ENCODE assay signal across 8 cellular contexts in the genomic region with DNA sequence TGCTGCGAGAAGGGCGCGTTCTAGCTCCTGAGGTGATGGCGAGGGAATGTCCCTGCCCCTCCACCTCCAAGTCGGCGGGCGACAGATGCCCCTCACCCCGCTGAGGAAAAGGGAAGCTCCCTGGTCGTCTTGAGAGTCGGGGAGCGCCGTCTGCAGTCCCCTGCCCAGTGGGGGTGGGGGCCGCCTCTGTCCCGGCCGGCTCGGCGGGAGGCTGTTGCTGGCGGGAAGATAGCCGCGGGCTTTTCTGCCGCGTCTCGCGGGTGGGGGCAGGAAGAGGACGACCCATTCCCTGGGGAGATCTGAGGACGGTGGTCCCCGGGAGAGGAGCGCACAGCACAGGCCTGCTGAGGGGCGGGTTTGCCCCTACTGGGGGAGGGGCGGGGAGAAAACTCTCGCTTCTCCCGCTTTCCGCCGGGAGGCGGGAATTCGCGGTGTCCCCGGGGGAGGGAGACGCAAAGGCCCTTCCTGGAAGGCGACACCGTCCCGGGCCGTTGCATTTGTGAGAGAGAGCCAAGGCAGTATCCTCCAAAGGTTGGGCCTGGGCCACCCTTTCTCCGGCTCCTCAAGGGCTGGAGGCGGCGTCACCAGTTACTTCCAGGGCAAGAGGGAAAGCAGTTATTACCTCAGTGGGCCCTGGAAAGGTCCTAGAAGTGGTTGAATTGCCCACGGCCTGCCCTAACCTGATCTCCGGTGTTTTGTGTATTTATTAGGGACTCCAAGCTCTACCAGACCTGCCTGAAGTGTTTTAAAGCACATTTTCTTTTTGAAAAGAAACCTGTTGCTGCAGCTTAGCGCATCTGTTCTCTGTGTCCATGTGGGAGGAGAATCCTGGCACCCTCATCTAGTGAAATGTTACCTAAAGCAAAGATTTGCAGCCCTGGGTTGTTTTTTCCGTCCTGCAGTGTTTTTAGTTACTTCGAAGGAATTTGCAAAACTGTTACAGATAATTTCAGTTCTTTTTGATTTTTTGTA. TPM values are rescaled to one million over a fixed set of nuclear protein-coding genes. Genes with fewer than 3 reads are reported as not detected.
DNase-seq lines count a peak whose midpoint lies in the region; ATAC-seq and TF ChIP-seq lines count a peak whose summit lies in the region.

No MANE protein-coding gene starts in this region.

- CTCF ChIA-PET in A673 (lab: Charles Lee), result no interaction called here
- CTCF ChIA-PET in activated B cell treated with CpG ODN at 0.5 μM for 24 hours (lab: Charles Lee), result interaction anchor here (1.0 kb wide), 1 partner anchor 54 kb away, joined by 3 read pairs; no protein-coding TSS in a partner anchor

- H3K36me3 Mint-ChIP-seq in activated B cell treated with CpG ODN at 0.5 μM for 24 hours (ENCODE audit: low read depth), result peaks cover 35% of the 10 kb centered on the region

- peak overlapping the region; percentile 85 for H3K27ac Mint-ChIP-seq in activated B cell treated with CpG ODN at 0.5 μM for 24 hours

- H3K4me1 ChIP-seq in A673 (ENCODE audit: insufficient read depth, low read length, poor library complexity, severe bottlenecking), result peaks cover 21% of the 10 kb centered on the region

- H3K27me3 ChIP-seq in A673 (replicated peaks; ENCODE audit: insufficient read depth, low read depth, low read length, poor library complexity), result no peaks in the 10 kb centered on the region

- H3K4me3 Mint-ChIP-seq in activated B cell treated with CpG ODN at 0.5 μM for 24 hours, result peak overlapping the region; percentile 94

- TF ChIP-seq CTCF in A673 (conservative IDR thresholded peaks at IDR 0.05; ENCODE audit: low read depth, low read length) (no peak), activated B cell treated with CpG ODN at 0.5 μM for 24 hours (IDR thresholded peaks at IDR 0.05) (no peak)

- peaks cover 14% of the 10 kb centered on the region for H3K36me3 ChIP-seq in A673 (ENCODE audit: insufficient read depth, low read length, poor library complexity, severe bottlenecking)

- POLR2A ChIA-PET in A673 (lab: Charles Lee; ENCODE audit: low non-redundant PET), result no interaction called here
- POLR2A ChIA-PET in activated B cell treated with CpG ODN at 0.5 μM for 24 hours (lab: Charles Lee), result interaction anchor here (0.6 to 2.1 kb wide), 12 partner anchors 19 to 636 kb away, joined by 3 to 16 read pairs (median 6); partner anchors contain the start of genes BSDC1, MARCKSL1, RBBP4 and RNF19B

- intact Hi-C loops in A673 (cut with micrococcal nuclease; ENCODE audit: unreplicated experiment) (no loop called here), activated B cell treated with CpG ODN at 0.5 μM for 24 hours (cut with micrococcal nuclease) (loop anchor here (1.0 to 10.0 kb wide), 12 partner anchors 19 to 1521 kb away; partner anchors contain the start of genes AZIN2, KHDRBS1, PTP4A2 and RNF19B)

- no peaks in the 10 kb centered on the region for H3K9me3 Mint-ChIP-seq in activated B cell treated with CpG ODN at 0.5 μM for 24 hours

- H3K4me3 ChIP-seq in A673 (ENCODE audit: low read depth, low read length, poor library complexity, severe bottlenecking), result peak overlapping the region; percentile 89

- H3K27ac ChIP-seq in A673 (ENCODE audit: low read depth, low read length, poor library complexity, severe bottlenecking), result peak overlapping the region; percentile 94

- BruUV-seq in A673 (replicated peaks; lab: Mats Ljungman, UMichigan), result TSS peak; percentile 46

- DNase-seq in A673 (ENCODE audit: low spot score) (peak; percentile 91), NCI-H2196 treated with DMSO at 0.1 percent for 48 hours (lab: John Stamatoyannopoulos, UW; ENCODE audit: unreplicated experiment) (peak; percentile 65), activated B cell treated with CpG ODN at 0.5 μM for 24 hours (no peak), dermis microvascular lymphatic vessel endothelial cell (ENCODE audit: low read depth in 2 of 2) (peak; percentile 18 to 62), left kidney (ENCODE audit: low read depth, low spot score) (peak; percentile 98)
- peak; percentile 47 to 50 for DNase-seq in stimulated activated CD4-positive, alpha-beta T cell treated with anti-CD3 and anti-CD28 coated beads, Interleukin-2, amount 100 ng/mL, for 24 hours

- H3K27me3 Mint-ChIP-seq in activated B cell treated with CpG ODN at 0.5 μM for 24 hours, result no peaks in the 10 kb centered on the region

- ATAC-seq in GM18519 (IDR thresholded peaks at IDR 0.05; ENCODE audit: low FRiP score, unreplicated experiment), result peak; percentile 1
- peak; percentile 9 for ATAC-seq in HG03159 (IDR thresholded peaks at IDR 0.05; ENCODE audit: unreplicated experiment)
- no peak for ATAC-seq in activated B cell treated with CpG ODN at 0.5 μM for 24 hours (ENCODE audit: low read depth)

- peaks cover 72% of the 10 kb centered on the region for H3K4me1 Mint-ChIP-seq in activated B cell treated with CpG ODN at 0.5 μM for 24 hours

- H3K9me3 ChIP-seq in A673 (ENCODE audit: low read depth, low read length, poor library complexity, severe bottlenecking), result no peaks in the 10 kb centered on the region

RNA-seq across cellular contexts. Expression of gene S100PBP, which starts 0.6 kb away (rescaled TPM):
- total RNA-seq in A673 (2021) (66.1 and 69.3 TPM in 2 replicates), activated B cell treated with CpG ODN at 0.5 μM for 24 hours (43.0 and 50.5 TPM in 2 replicates), dermis microvascular lymphatic vessel endothelial cell (11.9 and 14.3 TPM in 2 replicates)

RNA-seq across cellular contexts. Expression of gene YARS1, which starts 0.9 kb away (rescaled TPM):
- total RNA-seq in A673 (2021) (262 and 299 TPM in 2 replicates), activated B cell treated with CpG ODN at 0.5 μM for 24 hours (219 and 232 TPM in 2 replicates), dermis microvascular lymphatic vessel endothelial cell (65.2 and 73.3 TPM in 2 replicates)

RNA-seq across cellular contexts. Expression of gene FNDC5, which starts 52.6 kb away (rescaled TPM):
- 1.2 and 1.3 TPM in 2 replicates for total RNA-seq in A673 (2021)
- total RNA-seq in activated B cell treated with CpG ODN at 0.5 μM for 24 hours, result 0.55 and 1.4 TPM in 2 replicates
- 0.25 and 0.51 TPM in 2 replicates for total RNA-seq in dermis microvascular lymphatic vessel endothelial cell
